In the genomic region with DNA sequence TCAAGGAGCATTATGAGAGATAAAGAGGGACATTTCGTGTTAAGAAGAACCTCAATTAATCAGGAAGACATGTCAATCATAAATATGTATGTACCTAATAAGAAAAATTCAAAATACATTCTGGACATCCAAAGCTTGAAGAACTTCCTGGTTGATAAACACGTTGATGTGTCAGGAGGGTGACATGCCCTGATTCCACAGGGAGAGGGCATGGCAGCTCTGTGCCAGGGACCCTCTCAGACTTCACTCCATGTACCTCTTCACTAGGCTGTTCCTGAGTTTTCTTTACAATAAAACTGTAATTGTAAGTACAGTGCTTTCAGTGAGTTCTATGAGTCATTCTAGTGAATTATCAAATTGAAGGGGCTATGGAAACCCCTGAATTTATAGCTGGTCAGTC, we compare ENCODE assay signal across 16 cellular contexts.
DNase-seq lines count a peak whose midpoint lies in the region; ATAC-seq and TF ChIP-seq lines count a peak whose summit lies in the region.
"Had no signal": no experiment of that assay in that cellular context is flagged by ENCODE, and none has a peak within 500 bp of the region (broad histone marks: within the 10 kb centered on the region; RNA-seq: fewer than 3 reads in every experiment).

No MANE protein-coding gene starts in this region.

- no peak overlapping the region for H2BK12ac ChIP-seq in H9 (ENCODE audit: insufficient read length, low read depth, low read length)

- H3K23me2 ChIP-seq in H9 (ENCODE audit: insufficient read length, low read depth, low read length, poor library complexity, severe bottlenecking), result no peaks in the 10 kb centered on the region

- H2BK15ac ChIP-seq in H9 (ENCODE audit: low read depth, low read length) (no peak overlapping the region), mesendoderm (replicated peaks; ENCODE audit: low read depth) (peak overlapping the region; percentile 36)

- H3K79me1 ChIP-seq in H9 (ENCODE audit: insufficient read depth, low read depth, low read length, poor library complexity, severe bottlenecking), result no peaks in the 10 kb centered on the region
- no peaks in the 10 kb centered on the region for H3K79me1 ChIP-seq in mesendoderm (ENCODE audit: low read length)

- TF ChIP-seq CTCF in H9 (conservative IDR thresholded peaks at IDR 0.05), result peak; percentile 31; the same call in 1 of the 3 replicates

- peak; percentile 55 for DNase-seq in NCI-H748 (lab: John Stamatoyannopoulos, UW; ENCODE audit: unreplicated experiment)
- no peak for DNase-seq in NCI-H748 treated with DMSO at 0.1 percent for 48 hours (lab: John Stamatoyannopoulos, UW)
- no peak for DNase-seq in H9
- peak; percentile 10 for DNase-seq in NCI-H69 (lab: John Stamatoyannopoulos, UW)
- no peak for DNase-seq in mesendoderm
- DNase-seq in HPDE6-E6E7 (ENCODE audit: extremely low spot score), result no peak
- DNase-seq: CD8-positive, alpha-beta T cell; COR-L47; GM23248; H7; IMR-90; KBM-7 had no signal

- no peak overlapping the region for H3T11ph ChIP-seq in H9 (ENCODE audit: low read length)

- no peak overlapping the region for H2AFZ ChIP-seq in H9 (ENCODE audit: low read length)
- H2AFZ ChIP-seq: GM23248 had no signal

- ATAC-seq in HG02870 (IDR thresholded peaks at IDR 0.05; ENCODE audit: unreplicated experiment), result no peak
- ATAC-seq: A549; CD8-positive, alpha-beta T cell; GM12878 had no signal

- H2BK20ac ChIP-seq in H9 (ENCODE audit: low read depth, low read length, poor library complexity, severe bottlenecking), result no peak overlapping the region

- no peaks in the 10 kb centered on the region for H4K20me1 ChIP-seq in H9 (ENCODE audit: control insufficient read depth, insufficient read depth, insufficient read length)

- H3K4me1 ChIP-seq in H9 (ENCODE audit: insufficient read depth, low read length) (no peaks in the 10 kb centered on the region; the same call in 1 of the 2 replicates), mesendoderm (ENCODE audit: control insufficient read depth, low read depth, low read length) (no peaks in the 10 kb centered on the region)
- H3K4me1 ChIP-seq: A549 had no signal

- H3K9me3 ChIP-seq in H9 (ENCODE audit: control insufficient read depth, low read depth, low read length), result no peaks in the 10 kb centered on the region
- H3K9me3 ChIP-seq: A549 had no signal

- no CpG with 5 or more reads among the region's 2 CpGs for WGBS in H9 (ENCODE audit: extremely low coverage, insufficient read length, low lambda C conversion rate)
- WGBS in mesendoderm (ENCODE audit: extremely low coverage, insufficient coverage, low lambda C conversion rate), result no CpG with 5 or more reads among the region's 2 CpGs

- no peak overlapping the region for H3K4me2 ChIP-seq in H9 (ENCODE audit: insufficient read depth, insufficient read length, low read length)
- H3K4me2 ChIP-seq in mesendoderm (ENCODE audit: low read length), result no peak overlapping the region
- H3K4me2 ChIP-seq: A549 had no signal

- H3K14ac ChIP-seq in H9 (ENCODE audit: insufficient read depth, low read length), result no peak overlapping the region

- H3K4me3 ChIP-seq in mesendoderm (ENCODE audit: low read length), result no peak overlapping the region
- H3K4me3 ChIP-seq: A549, GM12878, GM23248 had no signal

- no peaks in the 10 kb centered on the region for H3K79me2 ChIP-seq in H9 (ENCODE audit: insufficient read depth, low read length)
- no peaks in the 10 kb centered on the region for H3K79me2 ChIP-seq in mesendoderm (ENCODE audit: control insufficient read depth, insufficient read depth, low read length)

- H3K4me1 Mint-ChIP-seq in H9, result 0 out of 4 replicates have a peak, but pooled peaks cover 2% of the 10 kb centered on the region in 2 experiments
- H3K4me1 Mint-ChIP-seq: CD14-positive monocyte had no signal

- no peak overlapping the region for H3K18ac ChIP-seq in H9 (ENCODE audit: insufficient read length, low read depth, low read length)
- H3K18ac ChIP-seq in mesendoderm (ENCODE audit: low read length), result no peak overlapping the region

- H3K9ac ChIP-seq in H9 (ENCODE audit: extremely low read depth, insufficient read length, low read length) (no peak overlapping the region), mesendoderm (ENCODE audit: low read length) (no peak overlapping the region)
- H3K9ac ChIP-seq: GM23248 had no signal

- no peaks in the 10 kb centered on the region for H3K36me3 ChIP-seq in mesendoderm (ENCODE audit: control insufficient read depth, insufficient read depth, low read length)

- no peaks in the 10 kb centered on the region for H3K27me3 Mint-ChIP-seq in H9 (ENCODE audit: low read depth)

- H2BK120ac ChIP-seq in H9 (ENCODE audit: low read depth, low read length, poor library complexity, severe bottlenecking) (no peak overlapping the region), mesendoderm (ENCODE audit: low read depth, low read length) (no peak overlapping the region)

- H3K56ac ChIP-seq in H9 (ENCODE audit: insufficient read length, low read depth, low read length) (no peak overlapping the region), mesendoderm (ENCODE audit: low read length) (no peak overlapping the region)

- no peak overlapping the region for H3K27ac Mint-ChIP-seq in H9
- H3K27ac Mint-ChIP-seq: CD14-positive monocyte; CD8-positive, alpha-beta T cell had no signal

- H2AK5ac ChIP-seq in H9 (ENCODE audit: insufficient read length, low read length) (no peak overlapping the region), mesendoderm (ENCODE audit: low read length) (no peak overlapping the region)

- no peak overlapping the region for H3K23ac ChIP-seq in H9 (ENCODE audit: insufficient read length, low read depth, low read length)
- H3K23ac ChIP-seq in mesendoderm (ENCODE audit: low read length), result no peak overlapping the region

- no peaks in the 10 kb centered on the region for H3K9me3 Mint-ChIP-seq in H9
- H3K9me3 Mint-ChIP-seq: CD14-positive monocyte; CD8-positive, alpha-beta T cell had no signal

- H3K4ac ChIP-seq in H9 (ENCODE audit: low read depth, low read length) (no peak overlapping the region), mesendoderm (ENCODE audit: low read depth, low read length) (no peak overlapping the region)

- H4K8ac ChIP-seq in H9 (replicated peaks; ENCODE audit: insufficient read length, low read depth, low read length) (no peak overlapping the region), mesendoderm (ENCODE audit: low read depth, low read length) (no peak overlapping the region)

- H3K27me3 ChIP-seq in H9 (ENCODE audit: insufficient read depth, low read length) (no peaks in the 10 kb centered on the region), mesendoderm (ENCODE audit: insufficient read depth, low read length, poor library complexity) (no peaks in the 10 kb centered on the region)

- H3K27ac ChIP-seq in H9 (ENCODE audit: insufficient read length, low read depth, low read length) (no peak overlapping the region), mesendoderm (ENCODE audit: low read depth, low read length) (no peak overlapping the region)
- H3K27ac ChIP-seq: A549, GM23248 had no signal

- H3K36me3 Mint-ChIP-seq in H9 (ENCODE audit: insufficient read depth in 1 of 3, low read depth in 3 of 3), result no peaks in the 10 kb centered on the region
- H3K36me3 Mint-ChIP-seq: CD14-positive monocyte; CD8-positive, alpha-beta T cell had no signal

- H3K4me3 Mint-ChIP-seq in H9, result no peak overlapping the region
- H3K4me3 Mint-ChIP-seq: CD14-positive monocyte; CD8-positive, alpha-beta T cell had no signal

- H4K91ac ChIP-seq in H9 (ENCODE audit: insufficient read length, low read depth, low read length), result no peak overlapping the region

- H4K5ac ChIP-seq in H9 (ENCODE audit: insufficient read length, low read depth, low read length) (no peak overlapping the region), mesendoderm (ENCODE audit: low read length) (no peak overlapping the region)

- H2BK5ac ChIP-seq in H9 (ENCODE audit: insufficient read length, low read length), result no peak overlapping the region
- H2BK5ac ChIP-seq in mesendoderm (ENCODE audit: low read length), result no peak overlapping the region

Comparison
In these comparisons a context has a peak if more than half of its experiments do, and no peak if none do; other contexts are left out.
1. DNase-seq: peak in NCI-H748 (single experiment) and NCI-H69 (single experiment); none in NCI-H748 treated with DMSO at 0.1 percent for 48 hours (single experiment), H9 (single experiment), mesendoderm (single experiment) and HPDE6-E6E7 (single experiment).